ENCODE assay signal across 20 cellular contexts in the genomic region with DNA sequence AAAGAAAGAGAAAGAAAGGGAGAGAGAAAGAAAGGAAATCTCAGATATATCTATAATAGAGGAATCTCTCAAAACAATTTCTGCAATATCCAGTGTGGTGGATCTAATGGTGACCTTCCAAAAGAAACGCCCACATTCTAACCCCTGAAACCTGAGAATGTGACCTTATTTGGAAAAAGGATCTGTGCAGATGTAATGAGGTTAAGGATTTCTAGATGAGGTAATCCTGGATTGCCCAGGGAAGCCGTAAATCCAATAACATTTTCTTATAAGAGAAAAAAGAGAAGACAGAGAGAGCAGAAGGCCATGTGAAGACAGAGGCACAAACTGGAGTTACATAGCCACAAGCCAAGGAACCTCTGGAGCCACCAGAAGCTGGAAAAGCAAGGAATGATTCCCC.
A peak's percentile ranks its signal among the peaks of the same experiment; 100 is the strongest.
DNase-seq lines count a peak whose midpoint lies in the region; ATAC-seq and TF ChIP-seq lines count a peak whose summit lies in the region.
"Had no signal": no experiment of that assay in that cellular context is flagged by ENCODE, and none has a peak within 500 bp of the region (broad histone marks: within the 10 kb centered on the region; RNA-seq: fewer than 3 reads in every experiment).

No MANE protein-coding gene starts in this region.

- no peak overlapping the region for H3K4me3 ChIP-seq in SK-N-SH (ENCODE audit: low read depth in 2 of 2, low read length in 1 of 2)
- H3K4me3 ChIP-seq: breast epithelium, left ventricle myocardium inferior, MG63, mucosa of descending colon had no signal

- no peak for DNase-seq in SK-N-SH
- DNase-seq in NCI-H82 treated with DMSO at 0.1 percent for 48 hours (lab: John Stamatoyannopoulos, UW; ENCODE audit: unreplicated experiment) = peak; percentile 98
- peak; percentile 28 for DNase-seq in glomerular visceral epithelial cell (ENCODE audit: extremely low spot score)
- DNase-seq: activated CD4-positive, alpha-beta T cell treated with anti-CD3 and anti-CD28 coated beads for 4 hours; activated CD8-positive, alpha-beta memory T cell treated with anti-CD3 and anti-CD28 coated beads, Interleukin-2, amount 10 ng/mL, durations not matched to agents 7 days and 5 days; activated naive CD8-positive, alpha-beta T cell treated with anti-CD3 and anti-CD28 coated beads, Interleukin-2, amount 10 ng/mL, durations not matched to agents 7 days and 5 days; CD8-positive, alpha-beta memory T cell; left ventricle myocardium inferior; MG63; mucosa of descending colon; NCI-H1436 treated with DMSO at 0.1 percent for 48 hours; NCI-H510A; retina had no signal

- H2AFZ ChIP-seq in SK-N-SH (ENCODE audit: low read depth) = no peak overlapping the region

- CTCF ChIA-PET in SK-N-SH (lab: Yijun Ruan, JAX) = no interaction called here

- no peaks in the 10 kb centered on the region for H3K27me3 ChIP-seq in SK-N-SH (ENCODE audit: insufficient read depth)
- H3K27me3 ChIP-seq: breast epithelium, MG63 had no signal

- H3K36me3 ChIP-seq in SK-N-SH (replicated peaks in 1 of 2; ENCODE audit: control insufficient read depth in 1 of 2, insufficient read depth in 2 of 2, low read length in 1 of 2) = no peaks in the 10 kb centered on the region
- H3K36me3 ChIP-seq: breast epithelium, left ventricle myocardium inferior, MG63 had no signal

- ATAC-seq in SK-N-SH treated with all-trans-retinoic acid at 6 μM for 48 hours (0 out of 3 replicates have a peak, but pooled peaks have one; percentile 37), HG02588 (IDR thresholded peaks at IDR 0.05; ENCODE audit: unreplicated experiment) (no peak), GM19023 (IDR thresholded peaks at IDR 0.05; ENCODE audit: unreplicated experiment) (no peak), GM21515 (IDR thresholded peaks at IDR 0.05; ENCODE audit: unreplicated experiment) (no peak), GM18502 (IDR thresholded peaks at IDR 0.05; ENCODE audit: poor library complexity, unreplicated experiment) (no peak)
- ATAC-seq: activated CD8-positive, alpha-beta memory T cell treated with anti-CD3 and anti-CD28 coated beads, Interleukin-2, amount 10 ng/mL, durations not matched to agents 7 days and 5 days; mucosa of descending colon; stimulated activated effector memory CD8-positive, alpha-beta T cell treated with anti-CD3 and anti-CD28 coated beads, Interleukin-12 subunit alpha, Interleukin-12 subunit beta, amount 100 ng/mL, for 72 hours had no signal

- POLR2A ChIA-PET in SK-N-SH (lab: Yijun Ruan, JAX) = no interaction called here

- WGBS in SK-N-SH (ENCODE audit: low lambda C conversion rate) = 89% methylated on average over 2 of the region's 2 CpGs

- no peak overlapping the region; a peak in 1 of 4 replicates for H3K27ac ChIP-seq in SK-N-SH (ENCODE audit: low read depth in 2 of 2, low read length in 1 of 2)
- H3K27ac ChIP-seq: breast epithelium, left ventricle myocardium inferior had no signal

- H3K4me2 ChIP-seq in SK-N-SH = no peak overlapping the region

- H3K79me2 ChIP-seq in SK-N-SH (ENCODE audit: insufficient read depth) = no peaks in the 10 kb centered on the region

- H3K9me2 ChIP-seq in SK-N-SH = no peaks in the 10 kb centered on the region

- H4K20me1 ChIP-seq in SK-N-SH (ENCODE audit: insufficient read depth) = no peaks in the 10 kb centered on the region

- H3K9me3 ChIP-seq in SK-N-SH = no peaks in the 10 kb centered on the region
- H3K9me3 ChIP-seq: breast epithelium, left ventricle myocardium inferior, MG63, mucosa of descending colon had no signal

- TF ChIP-seq EP300 in SK-N-SH (IDR thresholded peaks at IDR 0.05; ENCODE audit: borderline replicate concordance in 1 of 2, low read depth in 1 of 2, low read length in 1 of 2) = no peak

- H3K4me1 ChIP-seq in SK-N-SH (ENCODE audit: control insufficient read depth in 1 of 2, insufficient read depth in 2 of 2, low read depth in 1 of 2, low read length in 1 of 2) = peaks cover 0 to 8% of the 10 kb centered on the region in 2 experiments; a peak in 2 of 4 replicates
- H3K4me1 ChIP-seq: breast epithelium had no signal

- TF ChIP-seq CTCF in SK-N-SH (IDR thresholded peaks at IDR 0.05) = no peak

- no peak for TF ChIP-seq RAD21 in SK-N-SH (IDR thresholded peaks at IDR 0.05; ENCODE audit: low read length)

- H3F3A ChIP-seq in SK-N-SH (replicated peaks; ENCODE audit: insufficient read depth) = no peaks in the 10 kb centered on the region

- H3K9ac ChIP-seq in SK-N-SH = no peak overlapping the region

TF ChIP-seq in SK-N-SH treated with all-trans-retinoic acid at 6 μM for 48 hours, 23 proteins besides CTCF, POLR2A, EP300 and RAD21:
- TF ChIP-seq, protein P1, sequence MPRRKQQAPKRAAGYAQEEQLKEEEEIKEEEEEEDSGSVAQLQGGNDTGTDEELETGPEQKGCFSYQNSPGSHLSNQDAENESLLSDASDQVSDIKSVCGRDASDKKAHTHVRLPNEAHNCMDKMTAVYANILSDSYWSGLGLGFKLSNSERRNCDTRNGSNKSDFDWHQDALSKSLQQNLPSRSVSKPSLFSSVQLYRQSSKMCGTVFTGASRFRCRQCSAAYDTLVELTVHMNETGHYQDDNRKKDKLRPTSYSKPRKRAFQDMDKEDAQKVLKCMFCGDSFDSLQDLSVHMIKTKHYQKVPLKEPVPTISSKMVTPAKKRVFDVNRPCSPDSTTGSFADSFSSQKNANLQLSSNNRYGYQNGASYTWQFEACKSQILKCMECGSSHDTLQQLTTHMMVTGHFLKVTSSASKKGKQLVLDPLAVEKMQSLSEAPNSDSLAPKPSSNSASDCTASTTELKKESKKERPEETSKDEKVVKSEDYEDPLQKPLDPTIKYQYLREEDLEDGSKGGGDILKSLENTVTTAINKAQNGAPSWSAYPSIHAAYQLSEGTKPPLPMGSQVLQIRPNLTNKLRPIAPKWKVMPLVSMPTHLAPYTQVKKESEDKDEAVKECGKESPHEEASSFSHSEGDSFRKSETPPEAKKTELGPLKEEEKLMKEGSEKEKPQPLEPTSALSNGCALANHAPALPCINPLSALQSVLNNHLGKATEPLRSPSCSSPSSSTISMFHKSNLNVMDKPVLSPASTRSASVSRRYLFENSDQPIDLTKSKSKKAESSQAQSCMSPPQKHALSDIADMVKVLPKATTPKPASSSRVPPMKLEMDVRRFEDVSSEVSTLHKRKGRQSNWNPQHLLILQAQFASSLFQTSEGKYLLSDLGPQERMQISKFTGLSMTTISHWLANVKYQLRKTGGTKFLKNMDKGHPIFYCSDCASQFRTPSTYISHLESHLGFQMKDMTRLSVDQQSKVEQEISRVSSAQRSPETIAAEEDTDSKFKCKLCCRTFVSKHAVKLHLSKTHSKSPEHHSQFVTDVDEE (CRISPR knock-in tag; IDR thresholded peaks at IDR 0.05) = no peak

TF ChIP-seq in SK-N-SH, 30 proteins besides CTCF, POLR2A, EP300 and RAD21 (continues in another document):
- no peak for TF ChIP-seq RXRA (IDR thresholded peaks at IDR 0.05; ENCODE audit: borderline replicate concordance, low read depth)
- TF ChIP-seq SMC3 (IDR thresholded peaks at IDR 0.05; ENCODE audit: low read depth, low read length) = no peak
- TF ChIP-seq JUND (IDR thresholded peaks at IDR 0.05) = no peak
- TF ChIP-seq MXI1 (IDR thresholded peaks at IDR 0.05; ENCODE audit: low read depth, low read length) = no peak
- no peak for TF ChIP-seq TCF12 (IDR thresholded peaks at IDR 0.05)
- no peak for TF ChIP-seq MEF2A (IDR thresholded peaks at IDR 0.05; ENCODE audit: borderline replicate concordance, low read depth)
- TF ChIP-seq, protein P2, sequence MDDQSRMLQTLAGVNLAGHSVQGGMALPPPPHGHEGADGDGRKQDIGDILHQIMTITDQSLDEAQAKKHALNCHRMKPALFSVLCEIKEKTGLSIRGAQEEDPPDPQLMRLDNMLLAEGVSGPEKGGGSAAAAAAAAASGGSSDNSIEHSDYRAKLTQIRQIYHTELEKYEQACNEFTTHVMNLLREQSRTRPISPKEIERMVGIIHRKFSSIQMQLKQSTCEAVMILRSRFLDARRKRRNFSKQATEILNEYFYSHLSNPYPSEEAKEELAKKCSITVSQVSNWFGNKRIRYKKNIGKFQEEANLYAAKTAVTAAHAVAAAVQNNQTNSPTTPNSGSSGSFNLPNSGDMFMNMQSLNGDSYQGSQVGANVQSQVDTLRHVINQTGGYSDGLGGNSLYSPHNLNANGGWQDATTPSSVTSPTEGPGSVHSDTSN (IDR thresholded peaks at IDR 0.05) = no peak
- TF ChIP-seq FOXJ3 (CRISPR knock-in tag; IDR thresholded peaks at IDR 0.05) = no peak
- TF ChIP-seq GATA2 (CRISPR knock-in tag; IDR thresholded peaks at IDR 0.05) = no peak
- TF ChIP-seq, protein P3, sequence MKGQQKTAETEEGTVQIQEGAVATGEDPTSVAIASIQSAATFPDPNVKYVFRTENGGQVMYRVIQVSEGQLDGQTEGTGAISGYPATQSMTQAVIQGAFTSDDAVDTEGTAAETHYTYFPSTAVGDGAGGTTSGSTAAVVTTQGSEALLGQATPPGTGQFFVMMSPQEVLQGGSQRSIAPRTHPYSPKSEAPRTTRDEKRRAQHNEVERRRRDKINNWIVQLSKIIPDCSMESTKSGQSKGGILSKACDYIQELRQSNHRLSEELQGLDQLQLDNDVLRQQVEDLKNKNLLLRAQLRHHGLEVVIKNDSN (IDR thresholded peaks at IDR 0.05; ENCODE audit: borderline replicate concordance, low read depth) = no peak
- no peak for TF ChIP-seq CHD2 (IDR thresholded peaks at IDR 0.05; ENCODE audit: low read length, partially characterized antibody)
- TF ChIP-seq RFX5 (IDR thresholded peaks at IDR 0.05; ENCODE audit: low read length) = no peak
- TF ChIP-seq, protein P4, sequence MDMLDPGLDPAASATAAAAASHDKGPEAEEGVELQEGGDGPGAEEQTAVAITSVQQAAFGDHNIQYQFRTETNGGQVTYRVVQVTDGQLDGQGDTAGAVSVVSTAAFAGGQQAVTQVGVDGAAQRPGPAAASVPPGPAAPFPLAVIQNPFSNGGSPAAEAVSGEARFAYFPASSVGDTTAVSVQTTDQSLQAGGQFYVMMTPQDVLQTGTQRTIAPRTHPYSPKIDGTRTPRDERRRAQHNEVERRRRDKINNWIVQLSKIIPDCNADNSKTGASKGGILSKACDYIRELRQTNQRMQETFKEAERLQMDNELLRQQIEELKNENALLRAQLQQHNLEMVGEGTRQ (IDR thresholded peaks at IDR 0.05; ENCODE audit: borderline replicate concordance, low read depth, low read length) = no peak
- TF ChIP-seq NRF1 (IDR thresholded peaks at IDR 0.05; ENCODE audit: low read depth, low read length) = no peak
- TF ChIP-seq GABPA (IDR thresholded peaks at IDR 0.05; ENCODE audit: low read depth) = no peak
- no peak for TF ChIP-seq SIN3A (IDR thresholded peaks at IDR 0.05; ENCODE audit: borderline replicate concordance, low read depth, low read length)
- no peak for TF ChIP-seq RCOR1 (IDR thresholded peaks at IDR 0.05; ENCODE audit: low read length)
